Comparison of ENCODE assay signal across 17 cellular contexts in genomic region chr11:61020706-61021235, GRCh38. TPM values are rescaled to one million over a fixed set of nuclear protein-coding genes. Genes with fewer than 3 reads are reported as not detected.
DNase-seq lines count a peak whose midpoint lies in the region; ATAC-seq and TF ChIP-seq lines count a peak whose summit lies in the region.
"Had no signal": no experiment of that assay in that cellular context is flagged by ENCODE, and none has a peak within 500 bp of the region (broad histone marks: within the 10 kb centered on the region; RNA-seq: fewer than 3 reads in every experiment).

No MANE protein-coding gene starts in this region.

- TF ChIP-seq POLR2A in breast epithelium (IDR thresholded peaks at IDR 0.05) (no peak), ovary (IDR thresholded peaks at IDR 0.05) (no peak)

- no peak for DNase-seq in MCF 10A (ENCODE audit: unreplicated experiment)
- no peak for DNase-seq in breast epithelium (ENCODE audit: low spot score in 2 of 2)
- no peak for DNase-seq in T-cell
- DNase-seq in chondrocyte (ENCODE audit: low spot score): peak; percentile 52
- no peak for DNase-seq in stimulated activated effector memory CD8-positive, alpha-beta T cell treated with anti-CD3 and anti-CD28 coated beads, Interleukin-12 subunit alpha, Interleukin-12 subunit beta, amount 100 ng/mL, for 72 hours (ENCODE audit: low spot score in 2 of 2)
- DNase-seq in NCI-H345 (lab: John Stamatoyannopoulos, UW): no peak
- DNase-seq in ovary: no peak
- DNase-seq in NOMO-1 (lab: John Stamatoyannopoulos, UW; ENCODE audit: unreplicated experiment in 2 of 2): no peak
- DNase-seq: DMS 273 treated with DMSO at 0.1 percent for 48 hours, hypothalamus, left cardiac atrium, midbrain, occipital lobe, SHP77, T-helper 9 cell had no signal

- H3K36me3 ChIP-seq in breast epithelium: no peaks in the 10 kb centered on the region
- H3K36me3 ChIP-seq in ovary: no peaks in the 10 kb centered on the region
- H3K36me3 ChIP-seq: cardiac muscle cell, thyroid gland had no signal

- H3K36me3 Mint-ChIP-seq in MCF 10A (ENCODE audit: insufficient read depth, unreplicated experiment) (no peaks in the 10 kb centered on the region), T-cell (peaks cover 34% of the 10 kb centered on the region), chondrocyte (ENCODE audit: low read depth) (peaks cover 2% of the 10 kb centered on the region)
- peaks cover 85% of the 10 kb centered on the region for H3K36me3 Mint-ChIP-seq in stimulated activated effector memory CD8-positive, alpha-beta T cell treated with anti-CD3 and anti-CD28 coated beads, Interleukin-12 subunit alpha, Interleukin-12 subunit beta, amount 100 ng/mL, for 72 hours

- CTCF ChIA-PET in MCF 10A (lab: Yijun Ruan, JAX) (no interaction called here), T-cell (lab: Charles Lee) (interaction anchor here in 1 of 2 donors (0.7 to 1.0 kb wide), 2 partner anchors 11 to 22 kb away, joined by 3 to 4 read pairs; no protein-coding TSS in a partner anchor)

- POLR2A ChIA-PET in MCF 10A (lab: Yijun Ruan, JAX): no interaction called here
- POLR2A ChIA-PET in T-cell (lab: Charles Lee): interaction anchor here (0.6 to 1.3 kb wide), 4 partner anchors 9 to 95 kb away, joined by 3 to 4 read pairs (median 4); no protein-coding TSS in a partner anchor

- H3K27ac ChIP-seq in breast epithelium: no peak overlapping the region
- H3K27ac ChIP-seq in ovary: no peak overlapping the region
- H3K27ac ChIP-seq: cardiac muscle cell, thyroid gland had no signal

- no peak for ATAC-seq in T-cell (replicated peaks in 1 of 4)
- ATAC-seq in stimulated activated effector memory CD8-positive, alpha-beta T cell treated with anti-CD3 and anti-CD28 coated beads, Interleukin-12 subunit alpha, Interleukin-12 subunit beta, amount 100 ng/mL, for 72 hours: no peak

- H3K27me3 ChIP-seq in breast epithelium: no peaks in the 10 kb centered on the region
- no peaks in the 10 kb centered on the region for H3K27me3 ChIP-seq in ovary
- H3K27me3 ChIP-seq: thyroid gland had no signal

- H3K4me1 Mint-ChIP-seq in MCF 10A (ENCODE audit: insufficient read depth, unreplicated experiment) (no peaks in the 10 kb centered on the region), T-cell (peaks cover 67 to 78% (median 70%) of the 10 kb centered on the region in 3 donors), chondrocyte (ENCODE audit: low read depth) (no peaks in the 10 kb centered on the region)
- peaks cover 82% of the 10 kb centered on the region for H3K4me1 Mint-ChIP-seq in stimulated activated effector memory CD8-positive, alpha-beta T cell treated with anti-CD3 and anti-CD28 coated beads, Interleukin-12 subunit alpha, Interleukin-12 subunit beta, amount 100 ng/mL, for 72 hours

- 95 to 98% (median 96%) methylated on average over 10 of the region's 10 CpGs for WGBS in ovary, 3 donors

- BruUV-seq in MCF 10A (replicated peaks; lab: Mats Ljungman, UMichigan): no TSS peak

- H3K4me1 ChIP-seq in breast epithelium (no peaks in the 10 kb centered on the region), ovary (ENCODE audit: insufficient read depth) (no peaks in the 10 kb centered on the region)
- H3K4me1 ChIP-seq: thyroid gland had no signal

- no peak for TF ChIP-seq CTCF in MCF 10A (IDR thresholded peaks at IDR 0.05; ENCODE audit: unreplicated experiment)
- no peak for TF ChIP-seq CTCF in breast epithelium (IDR thresholded peaks at IDR 0.05)
- TF ChIP-seq CTCF in chondrocyte (IDR thresholded peaks at IDR 0.05): no peak
- no peak for TF ChIP-seq CTCF in ovary (IDR thresholded peaks at IDR 0.05)

- no peaks in the 10 kb centered on the region for H3K9me3 Mint-ChIP-seq in MCF 10A (ENCODE audit: unreplicated experiment)
- no peaks in the 10 kb centered on the region for H3K9me3 Mint-ChIP-seq in T-cell
- no peaks in the 10 kb centered on the region for H3K9me3 Mint-ChIP-seq in chondrocyte (ENCODE audit: low read depth)
- H3K9me3 Mint-ChIP-seq in stimulated activated effector memory CD8-positive, alpha-beta T cell treated with anti-CD3 and anti-CD28 coated beads, Interleukin-12 subunit alpha, Interleukin-12 subunit beta, amount 100 ng/mL, for 72 hours: no peaks in the 10 kb centered on the region

- H3K4me3 Mint-ChIP-seq in MCF 10A (ENCODE audit: unreplicated experiment): peak overlapping the region; percentile 28
- peak overlapping the region; percentile 41 to 87 (median 54) for H3K4me3 Mint-ChIP-seq in T-cell
- H3K4me3 Mint-ChIP-seq in chondrocyte (ENCODE audit: unreplicated experiment): no peak overlapping the region
- peak overlapping the region; percentile 58 for H3K4me3 Mint-ChIP-seq in stimulated activated effector memory CD8-positive, alpha-beta T cell treated with anti-CD3 and anti-CD28 coated beads, Interleukin-12 subunit alpha, Interleukin-12 subunit beta, amount 100 ng/mL, for 72 hours

- H3K27me3 Mint-ChIP-seq in MCF 10A (ENCODE audit: insufficient read depth, unreplicated experiment) (peaks cover 78% of the 10 kb centered on the region), T-cell (no peaks in the 10 kb centered on the region), chondrocyte (ENCODE audit: low read depth) (peaks cover 39% of the 10 kb centered on the region)

- H3K9me3 ChIP-seq in breast epithelium (no peaks in the 10 kb centered on the region), ovary (no peaks in the 10 kb centered on the region)
- H3K9me3 ChIP-seq: thyroid gland had no signal

- H3K27ac Mint-ChIP-seq in MCF 10A (ENCODE audit: low read depth, unreplicated experiment) (no peak overlapping the region), T-cell (peak overlapping the region; percentile 90 to 94), chondrocyte (ENCODE audit: unreplicated experiment) (no peak overlapping the region)
- H3K27ac Mint-ChIP-seq in stimulated activated effector memory CD8-positive, alpha-beta T cell treated with anti-CD3 and anti-CD28 coated beads, Interleukin-12 subunit alpha, Interleukin-12 subunit beta, amount 100 ng/mL, for 72 hours: peak overlapping the region; percentile 95

- TF ChIP-seq EP300 in ovary (IDR thresholded peaks at IDR 0.05): no peak

- intact Hi-C loops in MCF 10A (cut with micrococcal nuclease) (no loop called here), breast epithelium (cut with DNase I; ENCODE audit: low total_unique reads) (no loop called here), ovary (cut with DNase I) (loop anchor here in 1 of 4 donors (10.0 kb wide), 1 partner anchor 1176 kb away; the partner anchor contains the start of gene CBLIF)

- H3K4me3 ChIP-seq in breast epithelium: no peak overlapping the region
- no peak overlapping the region for H3K4me3 ChIP-seq in ovary
- H3K4me3 ChIP-seq: cardiac muscle cell, thyroid gland had no signal

RNA-seq across cellular contexts. Expression of gene CD6, which starts 49.3 kb away (rescaled TPM):
- total RNA-seq in MCF 10A (2022) (not detected in 2 replicates), breast epithelium (1 to 10 TPM in 1 of 3 donors, under 1 TPM in 2; 0.80 to 1.9 (median 0.98) TPM), T-cell (100 to 1,000 TPM; 413 to 594 (median 495) TPM), chondrocyte (0.33 TPM in 1 of 3 replicates, not detected in the others), ovary (1 to 10 TPM in 3 of 7 donors, under 1 TPM in 4; 0.42 to 2.2 (median 0.69) TPM)
- polyA plus RNA-seq in ovary: 1 to 10 TPM in 1 of 2 donors, under 1 TPM in 1; 0.44 to 3.4 TPM
- polyA plus RNA-seq: cardiac muscle cell had no signal

Comparison
In these comparisons a context has a peak if more than half of its experiments do, and no peak if none do; other contexts are left out.
1. H3K27ac Mint-ChIP-seq: peak in T-cell (2 of 2) and stimulated activated effector memory CD8-positive, alpha-beta T cell treated with anti-CD3 and anti-CD28 coated beads, Interleukin-12 subunit alpha, Interleukin-12 subunit beta, amount 100 ng/mL, for 72 hours (single experiment); none in MCF 10A (single experiment) and chondrocyte (single experiment).
2. RNA of gene CD6, which starts 49.3 kb away (total RNA-seq): 413 to 594 TPM in T-cell; 0.80 to 1.9 TPM in breast epithelium, 0.42 to 2.2 TPM in ovary, 0.33 TPM in chondrocyte and not detected in MCF 10A; every median in the first group is over 100 times any median in the second.